In the genomic region with DNA sequence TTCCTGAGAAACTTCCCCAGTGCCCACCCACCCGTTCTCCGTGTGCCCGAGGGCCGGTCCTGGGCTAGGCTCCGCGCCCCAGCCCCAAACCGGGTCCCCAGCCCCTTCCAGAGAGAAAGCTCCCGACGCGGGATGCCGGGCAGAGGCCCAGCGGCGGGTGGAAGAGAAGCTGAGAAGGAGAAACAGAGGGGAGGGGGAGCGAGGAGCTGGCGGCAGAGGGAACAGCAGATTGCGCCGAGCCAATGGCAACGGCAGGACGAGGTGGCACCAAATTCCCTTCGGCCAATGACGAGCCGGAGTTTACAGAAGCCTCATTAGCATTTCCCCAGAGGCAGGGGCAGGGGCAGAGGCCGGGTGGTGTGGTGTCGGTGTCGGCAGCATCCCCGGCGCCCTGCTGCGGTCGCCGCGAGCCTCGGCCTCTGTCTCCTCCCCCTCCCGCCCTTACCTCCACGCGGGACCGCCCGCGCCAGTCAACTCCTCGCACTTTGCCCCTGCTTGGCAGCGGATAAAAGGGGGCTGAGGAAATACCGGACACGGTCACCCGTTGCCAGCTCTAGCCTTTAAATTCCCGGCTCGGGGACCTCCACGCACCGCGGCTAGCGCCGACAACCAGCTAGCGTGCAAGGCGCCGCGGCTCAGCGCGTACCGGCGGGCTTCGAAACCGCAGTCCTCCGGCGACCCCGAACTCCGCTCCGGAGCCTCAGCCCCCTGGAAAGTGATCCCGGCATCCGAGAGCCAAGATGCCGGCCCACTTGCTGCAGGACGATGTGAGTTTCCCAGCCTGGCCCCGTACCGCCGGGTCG, we compare ENCODE assay signal across 8 cellular contexts. TPM values are rescaled to one million over a fixed set of nuclear protein-coding genes. Genes with fewer than 3 reads are reported as not detected.
DNase-seq lines count a peak whose midpoint lies in the region; ATAC-seq and TF ChIP-seq lines count a peak whose summit lies in the region.

TSS of gene SCD (plus strand) at position 469 of the 803 bp plus-strand sequence. CDS start at position 741, 272 bp downstream.

- H3K4me3 Mint-ChIP-seq in activated naive CD4-positive, alpha-beta T cell treated with anti-CD3 and anti-CD28 coated beads, Interleukin-2, amount 50 U/mL, for 24 hours = peak within 1 kb of the TSS; percentile 86

- H3K27me3 Mint-ChIP-seq in activated naive CD4-positive, alpha-beta T cell treated with anti-CD3 and anti-CD28 coated beads, Interleukin-2, amount 50 U/mL, for 24 hours = no peaks in the 10 kb centered on the region

- TF ChIP-seq CTCF in GM10266 (IDR thresholded peaks at IDR 0.05; ENCODE audit: control insufficient read depth, insufficient read depth, low read depth, missing control alignments) (no peak), omental fat pad (IDR thresholded peaks at IDR 0.05) (no peak)

- peak within 1 kb of the TSS; percentile 79 for H3K27ac ChIP-seq in temporal lobe (ENCODE audit: low read depth, low read length)

- H3K36me3 Mint-ChIP-seq in activated naive CD4-positive, alpha-beta T cell treated with anti-CD3 and anti-CD28 coated beads, Interleukin-2, amount 50 U/mL, for 24 hours = no peaks in the 10 kb centered on the region

- peak within 1 kb of the TSS; percentile 66 for H3K27ac Mint-ChIP-seq in activated naive CD4-positive, alpha-beta T cell treated with anti-CD3 and anti-CD28 coated beads, Interleukin-2, amount 50 U/mL, for 24 hours

- peak; percentile 93 for DNase-seq in GM10266 (ENCODE audit: extremely low spot score)
- DNase-seq in NCI-H1092 treated with DMSO at 0.1 percent for 48 hours (lab: John Stamatoyannopoulos, UW) = peak; percentile 93
- peak; percentile 91 for DNase-seq in glomerular visceral epithelial cell (ENCODE audit: extremely low spot score)
- DNase-seq in omental fat pad (ENCODE audit: low spot score) = peak; percentile 38

- no peaks in the 10 kb centered on the region for H3K9me3 Mint-ChIP-seq in activated naive CD4-positive, alpha-beta T cell treated with anti-CD3 and anti-CD28 coated beads, Interleukin-2, amount 50 U/mL, for 24 hours

- ATAC-seq in HG02623 (IDR thresholded peaks at IDR 0.05; ENCODE audit: unreplicated experiment) (peak; percentile 84), SK-N-SH treated with all-trans-retinoic acid at 6 μM for 48 hours (peak; percentile 92), omental fat pad (ENCODE audit: low FRiP score) (peak; percentile 76)

- H3K4me1 Mint-ChIP-seq in activated naive CD4-positive, alpha-beta T cell treated with anti-CD3 and anti-CD28 coated beads, Interleukin-2, amount 50 U/mL, for 24 hours = peaks cover 27% of the 10 kb centered on the region

TF ChIP-seq in SK-N-SH treated with all-trans-retinoic acid at 6 μM for 48 hours, 23 proteins besides CTCF, POLR2A, EP300 and RAD21:
- TF ChIP-seq ESRRG (CRISPR knock-in tag; IDR thresholded peaks at IDR 0.05) (no peak), RARB (CRISPR knock-in tag; IDR thresholded peaks at IDR 0.05) (no peak), ISL1 (CRISPR knock-in tag; IDR thresholded peaks at IDR 0.05) (no peak), TSHZ2 (CRISPR knock-in tag; IDR thresholded peaks at IDR 0.05) (peak; percentile 56; the same call in 1 of the 2 replicates), ZFP30 (CRISPR knock-in tag; IDR thresholded peaks at IDR 0.05) (no peak)
- TF ChIP-seq, protein P1, sequence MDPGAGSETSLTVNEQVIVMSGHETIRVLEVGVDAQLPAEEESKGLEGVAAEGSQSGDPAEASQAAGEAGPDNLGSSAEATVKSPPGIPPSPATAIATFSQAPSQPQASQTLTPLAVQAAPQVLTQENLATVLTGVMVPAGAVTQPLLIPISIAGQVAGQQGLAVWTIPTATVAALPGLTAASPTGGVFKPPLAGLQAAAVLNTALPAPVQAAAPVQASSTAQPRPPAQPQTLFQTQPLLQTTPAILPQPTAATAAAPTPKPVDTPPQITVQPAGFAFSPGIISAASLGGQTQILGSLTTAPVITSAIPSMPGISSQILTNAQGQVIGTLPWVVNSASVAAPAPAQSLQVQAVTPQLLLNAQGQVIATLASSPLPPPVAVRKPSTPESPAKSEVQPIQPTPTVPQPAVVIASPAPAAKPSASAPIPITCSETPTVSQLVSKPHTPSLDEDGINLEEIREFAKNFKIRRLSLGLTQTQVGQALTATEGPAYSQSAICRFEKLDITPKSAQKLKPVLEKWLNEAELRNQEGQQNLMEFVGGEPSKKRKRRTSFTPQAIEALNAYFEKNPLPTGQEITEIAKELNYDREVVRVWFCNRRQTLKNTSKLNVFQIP (CRISPR knock-in tag; IDR thresholded peaks at IDR 0.05; ENCODE audit: borderline replicate concordance, low read depth) = no peak

RNA-seq across cellular contexts. Expression of gene SCD, which starts in this region (rescaled TPM):
- total RNA-seq in omental fat pad (1,000 to 10,000 TPM in 1 of 4 donors, 100 to 1,000 TPM in 3; 258 to 1,217 (median 417) TPM), temporal lobe (174 TPM)

Comparison
In these comparisons a context has a peak if more than half of its experiments do, and no peak if none do; other contexts are left out.
1. Peak in every context shown above with its lines: DNase-seq, ATAC-seq and H3K27ac ChIP-seq.
2. DNase-seq: peak in every context shown above with its lines; median percentile 93 in GM10266; 93 in NCI-H1092 treated with DMSO at 0.1 percent for 48 hours; 91 in glomerular visceral epithelial cell; 38 in omental fat pad.